In genomic region chr10:80509108-80509402, GRCh38 we compare ENCODE assay signal across 24 cellular contexts. TPM values are rescaled to one million over a fixed set of nuclear protein-coding genes. Genes with fewer than 3 reads are reported as not detected.
DNase-seq lines count a peak whose midpoint lies in the region; ATAC-seq and TF ChIP-seq lines count a peak whose summit lies in the region.
"Had no signal": no experiment of that assay in that cellular context is flagged by ENCODE, and none has a peak within 500 bp of the region (broad histone marks: within the 10 kb centered on the region; RNA-seq: fewer than 3 reads in every experiment).

No MANE protein-coding gene starts in this region.

- TF ChIP-seq POLR2A in gastroesophageal sphincter (IDR thresholded peaks at IDR 0.05): no peak
- TF ChIP-seq POLR2A in spleen (IDR thresholded peaks at IDR 0.05): no peak

- DNase-seq in Calu3 (no peak), SJSA1 (ENCODE audit: low read depth in 1 of 2, low spot score in 2 of 2) (no peak), spleen (no peak), AG08395 (ENCODE audit: low spot score) (no peak)
- DNase-seq in stimulated activated CD4-positive, alpha-beta T cell treated with anti-CD3 and anti-CD28 coated beads, Interleukin-12 subunit alpha, Interleukin-12 subunit beta, amount 100 ng/mL, for 4 hours: no peak
- DNase-seq in stimulated activated effector memory CD8-positive, alpha-beta T cell treated with anti-CD3 and anti-CD28 coated beads, Interleukin-12 subunit alpha, Interleukin-12 subunit beta, amount 100 ng/mL, for 72 hours (ENCODE audit: low spot score in 2 of 2): no peak
- DNase-seq: activated CD4-positive, CD25-positive, alpha-beta regulatory T cell; activated CD8-positive, alpha-beta memory T cell treated with anti-CD3 and anti-CD28 coated beads, Interleukin-2, amount 10 ng/mL, durations not matched to agents 7 days and 5 days; activated effector memory CD4-positive, alpha-beta T cell treated with Interleukin-2 at 50 U/mL for 16 hours; C1 segment of cervical spinal cord; DND-41; GOT3; immature natural killer cell; midbrain; NCI-H1092 treated with DMSO at 0.1 percent for 48 hours; NCI-H2107; NCI-H524 treated with DMSO at 0.1 percent for 48 hours; SIG-M5 had no signal

- no CpG with 5 or more reads among the region's 8 CpGs for WGBS in gastroesophageal sphincter (ENCODE audit: low coverage in 1 of 2), 2 donors
- 83 to 97% (median 84%) methylated on average over 7 to 8 of the region's 8 CpGs for WGBS in spleen, 5 donors

- CTCF ChIA-PET in Calu3 (lab: Charles Lee): interaction anchor here (0.8 to 1.8 kb wide), 5 partner anchors 10 to 65 kb away, joined by 3 to 13 read pairs (median 4); no protein-coding TSS in a partner anchor

- H3K9me3 ChIP-seq in SJSA1 (replicated peaks) (no peaks in the 10 kb centered on the region), gastroesophageal sphincter (no peaks in the 10 kb centered on the region), spleen (no peaks in the 10 kb centered on the region)
- H3K9me3 ChIP-seq: ascending aorta had no signal

- H3K4me1 Mint-ChIP-seq in Calu3 (ENCODE audit: low read depth, unreplicated experiment): peaks cover 86% of the 10 kb centered on the region
- peaks cover 39% of the 10 kb centered on the region for H3K4me1 Mint-ChIP-seq in stimulated activated effector memory CD8-positive, alpha-beta T cell treated with anti-CD3 and anti-CD28 coated beads, Interleukin-12 subunit alpha, Interleukin-12 subunit beta, amount 100 ng/mL, for 72 hours

- H3K27me3 ChIP-seq in SJSA1 (replicated peaks) (no peaks in the 10 kb centered on the region), gastroesophageal sphincter (no peaks in the 10 kb centered on the region), spleen (replicated peaks in 1 of 7) (no peaks in the 10 kb centered on the region)
- H3K27me3 ChIP-seq: ascending aorta had no signal

- no peaks in the 10 kb centered on the region for H3K27me3 Mint-ChIP-seq in Calu3 (ENCODE audit: unreplicated experiment)
- H3K27me3 Mint-ChIP-seq: activated CD8-positive, alpha-beta memory T cell treated with anti-CD3 and anti-CD28 coated beads, Interleukin-2, amount 10 ng/mL, durations not matched to agents 7 days and 5 days had no signal

- intact Hi-C loops in Calu3 (cut with micrococcal nuclease; ENCODE audit: unreplicated experiment): loop anchor here (1.0 to 5.0 kb wide), 2 partner anchors 16 to 127 kb away; no protein-coding TSS in a partner anchor
- intact Hi-C loops in spleen (cut with DNase I; ENCODE audit: low total_unique reads): loop anchor here (10.0 kb wide), 1 partner anchor 124 kb away; no protein-coding TSS in a partner anchor

- TF ChIP-seq EP300 in gastroesophageal sphincter (IDR thresholded peaks at IDR 0.05): no peak

- H3K27ac ChIP-seq in SJSA1: peak overlapping the region; percentile 44
- H3K27ac ChIP-seq in gastroesophageal sphincter: peak overlapping the region in 3 of 4 donors; percentile 5 to 47 (median 28)
- peak overlapping the region in 6 of 8 donors; percentile 38 to 80 (median 61) for H3K27ac ChIP-seq in spleen
- H3K27ac ChIP-seq: ascending aorta, HL-60 had no signal

- H3K4me1 ChIP-seq in SJSA1 (replicated peaks) (peaks cover 66% of the 10 kb centered on the region), gastroesophageal sphincter (peaks cover 0 to 35% (median 17%) of the 10 kb centered on the region in 3 donors), spleen (peaks cover 17 to 84% (median 57%) of the 10 kb centered on the region in 6 donors)

- H3K4me3 ChIP-seq in SJSA1 (no peak overlapping the region), gastroesophageal sphincter (no peak overlapping the region), spleen (no peak overlapping the region)
- H3K4me3 ChIP-seq: ascending aorta, K562 had no signal

- H3K27ac Mint-ChIP-seq in Calu3 (ENCODE audit: unreplicated experiment): peak overlapping the region; percentile 82
- H3K27ac Mint-ChIP-seq in stimulated activated effector memory CD8-positive, alpha-beta T cell treated with anti-CD3 and anti-CD28 coated beads, Interleukin-12 subunit alpha, Interleukin-12 subunit beta, amount 100 ng/mL, for 72 hours: no peak overlapping the region
- H3K27ac Mint-ChIP-seq: activated CD8-positive, alpha-beta memory T cell treated with anti-CD3 and anti-CD28 coated beads, Interleukin-2, amount 10 ng/mL, durations not matched to agents 7 days and 5 days; T-helper 2 cell treated with Interferon-gamma antibody and Interleukin-4, amounts not matched to agents 5 μg/mL and 100 μg/mL, for 36 hours had no signal

- no peak for ATAC-seq in gastroesophageal sphincter
- no peak for ATAC-seq in stimulated activated effector memory CD8-positive, alpha-beta T cell treated with anti-CD3 and anti-CD28 coated beads, Interleukin-12 subunit alpha, Interleukin-12 subunit beta, amount 100 ng/mL, for 72 hours
- ATAC-seq: activated CD8-positive, alpha-beta memory T cell treated with anti-CD3 and anti-CD28 coated beads, Interleukin-2, amount 10 ng/mL, durations not matched to agents 7 days and 5 days; K562 had no signal

- peaks cover 74% of the 10 kb centered on the region for H3K36me3 Mint-ChIP-seq in Calu3 (ENCODE audit: insufficient read depth, unreplicated experiment)
- peaks cover 69% of the 10 kb centered on the region for H3K36me3 Mint-ChIP-seq in stimulated activated effector memory CD8-positive, alpha-beta T cell treated with anti-CD3 and anti-CD28 coated beads, Interleukin-12 subunit alpha, Interleukin-12 subunit beta, amount 100 ng/mL, for 72 hours

- H3K4me3 Mint-ChIP-seq in Calu3 (ENCODE audit: low read depth, unreplicated experiment): peak overlapping the region; percentile 44
- no peak overlapping the region for H3K4me3 Mint-ChIP-seq in stimulated activated effector memory CD8-positive, alpha-beta T cell treated with anti-CD3 and anti-CD28 coated beads, Interleukin-12 subunit alpha, Interleukin-12 subunit beta, amount 100 ng/mL, for 72 hours
- H3K4me3 Mint-ChIP-seq: activated CD8-positive, alpha-beta memory T cell treated with anti-CD3 and anti-CD28 coated beads, Interleukin-2, amount 10 ng/mL, durations not matched to agents 7 days and 5 days; immature natural killer cell; neural crest cell; T-helper 2 cell treated with Interferon-gamma antibody and Interleukin-4, amounts not matched to agents 5 μg/mL and 100 μg/mL, for 36 hours had no signal

- H3K36me3 ChIP-seq in SJSA1 (peaks cover 77% of the 10 kb centered on the region), gastroesophageal sphincter (peaks cover 0 to 84% of the 10 kb centered on the region in 2 donors), spleen (peaks cover 0 to 98% (median 58%) of the 10 kb centered on the region in 6 donors)

- BruUV-seq in Calu3 (replicated peaks; lab: Mats Ljungman, UMichigan): no TSS peak

- H3K9me3 Mint-ChIP-seq in Calu3 (ENCODE audit: low read depth, unreplicated experiment): no peaks in the 10 kb centered on the region
- H3K9me3 Mint-ChIP-seq in stimulated activated effector memory CD8-positive, alpha-beta T cell treated with anti-CD3 and anti-CD28 coated beads, Interleukin-12 subunit alpha, Interleukin-12 subunit beta, amount 100 ng/mL, for 72 hours: no peaks in the 10 kb centered on the region
- H3K9me3 Mint-ChIP-seq: immature natural killer cell; neural crest cell; T-helper 2 cell treated with Interferon-gamma antibody and Interleukin-4, amounts not matched to agents 5 μg/mL and 100 μg/mL, for 36 hours had no signal

- TF ChIP-seq CTCF in Calu3 (IDR thresholded peaks at IDR 0.05; ENCODE audit: unreplicated experiment) (no peak), gastroesophageal sphincter (IDR thresholded peaks at IDR 0.05) (no peak), spleen (IDR thresholded peaks at IDR 0.05 in 8 of 11, conservative IDR thresholded peaks at IDR 0.05 in 3 of 11) (no peak)

RNA-seq across cellular contexts. Expression of gene SH2D4B, which starts 28.6 kb away (rescaled TPM):
- total RNA-seq in Calu3 (2022): 0.24 TPM in 1 of 2 replicates, not detected in the other
- total RNA-seq in SJSA1 (2014; rRNA removed; shearing (Covaris generic)): 0.08 TPM in 1 of 2 replicates, not detected in the other
- total RNA-seq in gastroesophageal sphincter: not detected
- under 1 TPM in 5 of 7 donors, not detected in 2; 0.11 to 0.46 (median 0.21) TPM for total RNA-seq in spleen
- under 1 TPM; 0.08 to 0.11 (median 0.10) TPM for polyA plus RNA-seq in spleen
- total RNA-seq: ascending aorta had no signal
- polyA plus RNA-seq: immature natural killer cell had no signal

RNA-seq across cellular contexts. Expression of gene TSPAN14, which starts 54.9 kb away (rescaled TPM):
- total RNA-seq in Calu3 (2022) (98.6 and 116 TPM in 2 replicates), gastroesophageal sphincter (10 to 100 TPM; 23.3 to 52.4 (median 37.1) TPM), spleen (100 to 1,000 TPM in 6 of 7 donors, 10 to 100 TPM in 1; 81.3 to 172 (median 129) TPM)
- total RNA-seq in SJSA1 (2014; rRNA removed; shearing (Covaris generic)): 60.8 and 65.8 TPM in 2 replicates
- polyA plus RNA-seq in spleen: 10 to 100 TPM; 13.3 to 32.5 (median 24.6) TPM
